In genomic region chr3:141051641-141052569, GRCh38 we compare ENCODE assay signal across 8 cellular contexts. TPM values are rescaled to one million over a fixed set of nuclear protein-coding genes. Genes with fewer than 3 reads are reported as not detected.
DNase-seq lines count a peak whose midpoint lies in the region; ATAC-seq lines count a peak whose summit lies in the region.

No MANE protein-coding gene starts in this region.

- ATAC-seq in activated T-helper 17 cell treated with anti-CD3 and anti-CD28 coated beads, Interleukin-2, amount 50 U/mL, for 72 hours (replicated peaks), result no peak
- no peak for ATAC-seq in GM21526 (IDR thresholded peaks at IDR 0.05; ENCODE audit: low FRiP score, unreplicated experiment)
- ATAC-seq in GM19455 (IDR thresholded peaks at IDR 0.05; ENCODE audit: unreplicated experiment), result no peak

- peaks cover 64% of the 10 kb centered on the region for H3K27me3 Mint-ChIP-seq in activated T-helper 17 cell treated with anti-CD3 and anti-CD28 coated beads, Interleukin-2, amount 50 U/mL, for 72 hours

- peak; percentile 50 for DNase-seq in NCI-H2227 (lab: John Stamatoyannopoulos, UW; ENCODE audit: unreplicated experiment)
- DNase-seq in NCI-H2227 treated with DMSO at 0.1 percent for 48 hours (lab: John Stamatoyannopoulos, UW), result no peak
- peak; percentile 82 for DNase-seq in iPS-NIHi11 (ENCODE audit: low spot score)
- peak; percentile 3 for DNase-seq in stromal cell of bone marrow (ENCODE audit: low read depth)
- no peak for DNase-seq in HUDEP-2 (lab: John Stamatoyannopoulos, UW; ENCODE audit: unreplicated experiment in 76 of 76)

- peaks cover 5% of the 10 kb centered on the region for H3K4me1 Mint-ChIP-seq in activated T-helper 17 cell treated with anti-CD3 and anti-CD28 coated beads, Interleukin-2, amount 50 U/mL, for 72 hours

- H3K27ac Mint-ChIP-seq in activated T-helper 17 cell treated with anti-CD3 and anti-CD28 coated beads, Interleukin-2, amount 50 U/mL, for 72 hours, result no peak overlapping the region

- no peaks in the 10 kb centered on the region for H3K36me3 Mint-ChIP-seq in activated T-helper 17 cell treated with anti-CD3 and anti-CD28 coated beads, Interleukin-2, amount 50 U/mL, for 72 hours (ENCODE audit: low read depth)

- no peaks in the 10 kb centered on the region for H3K9me3 Mint-ChIP-seq in activated T-helper 17 cell treated with anti-CD3 and anti-CD28 coated beads, Interleukin-2, amount 50 U/mL, for 72 hours

- H3K4me3 Mint-ChIP-seq in activated T-helper 17 cell treated with anti-CD3 and anti-CD28 coated beads, Interleukin-2, amount 50 U/mL, for 72 hours, result peak overlapping the region; percentile 14

RNA-seq across cellular contexts. Expression of gene SPSB4, which starts 0.8 kb away (rescaled TPM):
- not detected for total RNA-seq in activated T-helper 17 cell treated with anti-CD3 and anti-CD28 coated beads, Interleukin-2, amount 50 U/mL, for 72 hours

Comparison
In these comparisons a context has a peak if more than half of its experiments do, and no peak if none do; other contexts are left out.
1. DNase-seq: peak in NCI-H2227 (single experiment), iPS-NIHi11 (single experiment) and stromal cell of bone marrow (single experiment); none in NCI-H2227 treated with DMSO at 0.1 percent for 48 hours (single experiment) and HUDEP-2 (0 of 76).